In genomic region chr18:12067671-12068070, GRCh38 we compare ENCODE assay signal across 32 cellular contexts. TPM values are rescaled to one million over a fixed set of nuclear protein-coding genes. Genes with fewer than 3 reads are reported as not detected.
"Had no signal": no experiment of that assay in that cellular context is flagged by ENCODE, and none has a peak within 500 bp of the region (broad histone marks: within the 10 kb centered on the region; RNA-seq: fewer than 3 reads in every experiment).

No MANE protein-coding gene starts in this region.

- H3K4me1 Mint-ChIP-seq: activated B cell treated with CpG ODN at 0.5 μM for 24 hours; activated T-helper 17 cell treated with anti-CD3 and anti-CD28 coated beads, Interleukin-2, amount 50 U/mL, for 72 hours; central memory CD8-positive, alpha-beta T cell; endodermal cell; T-cell had no signal

- DNase-seq: activated B cell treated with CpG ODN at 0.5 μM for 24 hours; activated CD4-positive, alpha-beta T cell treated with anti-CD3 and anti-CD28 coated beads for 48 hours; activated CD4-positive, alpha-beta T cell treated with anti-CD3 and anti-CD28 coated beads, Interleukin-2, amount 50 U/mL, for 1 hour; activated CD4-positive, alpha-beta T cell treated with anti-CD3 and anti-CD28 coated beads, Interleukin-2, amount 50 U/mL, for 48 hours; activated CD8-positive, alpha-beta memory T cell treated with anti-CD3 and anti-CD28 coated beads for 24 hours; activated CD8-positive, alpha-beta T cell treated with anti-CD3 and anti-CD28 coated beads for 36 hours; activated effector memory CD4-positive, alpha-beta T cell treated with Interleukin-2 at 50 U/mL for 16 hours; activated gamma-delta T cell treated with Interleukin-2 at 50 U/mL for 16 hours; activated naive CD4-positive, alpha-beta T cell treated with anti-CD3 and anti-CD28 coated beads, Interleukin-2, amount 50 U/mL, for 16 hours; activated naive CD4-positive, alpha-beta T cell treated with Interleukin-2 at 50 U/mL for 16 hours; activated T-cell treated with anti-CD3 and anti-CD28 coated beads, Interleukin-2, amount 50 U/mL, for 4 hours; amniotic stem cell; anterior cingulate cortex; brain microvascular endothelial cell; effector memory CD4-positive, alpha-beta T cell; endodermal cell; foreskin keratinocyte; gastrocnemius medialis; glutamatergic neuron; T-cell; T-helper 9 cell; WERI-Rb-1 had no signal

- H3K4me3 Mint-ChIP-seq: activated B cell treated with CpG ODN at 0.5 μM for 24 hours; activated CD8-positive, alpha-beta T cell treated with anti-CD3 and anti-CD28 coated beads for 36 hours; activated naive CD8-positive, alpha-beta T cell; activated T-cell treated with anti-CD3 and anti-CD28 coated beads, Interleukin-2, amount 50 U/mL, for 4 hours; activated T-helper 17 cell treated with anti-CD3 and anti-CD28 coated beads, Interleukin-2, amount 50 U/mL, for 72 hours; central memory CD8-positive, alpha-beta T cell; dendritic cell treated with granulocyte-macrophage colony-stimulating factor and Interleukin-4, amounts not matched to agents 40 ng/mL and 50 ng/mL, for 4 days; endodermal cell; T-cell; T-helper 1 cell treated with Interleukin-12 subunit alpha and Interleukin-12 subunit beta and Interleukin-4 antibody, amounts not matched to agents 30 μg/mL and 1 μg/mL, for 36 hours had no signal

- ATAC-seq: activated CD4-positive, CD25-positive, alpha-beta regulatory T cell treated with anti-CD3 and anti-CD28 coated beads, Interleukin-2, amount 50 U/mL, for 24 hours; activated CD8-positive, alpha-beta T cell treated with anti-CD3 and anti-CD28 coated beads for 36 hours; activated T-cell treated with anti-CD3 and anti-CD28 coated beads, Interleukin-2, amount 50 U/mL, for 4 hours; activated T-helper 17 cell treated with anti-CD3 and anti-CD28 coated beads, Interleukin-2, amount 50 U/mL, for 72 hours; gastrocnemius medialis; T-cell had no signal

- H3K9me3 Mint-ChIP-seq: activated B cell treated with CpG ODN at 0.5 μM for 24 hours; activated CD8-positive, alpha-beta T cell treated with anti-CD3 and anti-CD28 coated beads for 36 hours; activated T-cell treated with anti-CD3 and anti-CD28 coated beads, Interleukin-2, amount 50 U/mL, for 4 hours; activated T-helper 17 cell treated with anti-CD3 and anti-CD28 coated beads, Interleukin-2, amount 50 U/mL, for 72 hours; central memory CD8-positive, alpha-beta T cell; dendritic cell treated with granulocyte-macrophage colony-stimulating factor and Interleukin-4, amounts not matched to agents 40 ng/mL and 50 ng/mL, for 4 days; endodermal cell; T-cell; T-helper 1 cell treated with Interleukin-12 subunit alpha and Interleukin-12 subunit beta and Interleukin-4 antibody, amounts not matched to agents 30 μg/mL and 1 μg/mL, for 36 hours had no signal

- H3K27ac Mint-ChIP-seq: activated B cell treated with CpG ODN at 0.5 μM for 24 hours; activated CD8-positive, alpha-beta T cell treated with anti-CD3 and anti-CD28 coated beads for 36 hours; activated naive CD8-positive, alpha-beta T cell; activated T-helper 17 cell treated with anti-CD3 and anti-CD28 coated beads, Interleukin-2, amount 50 U/mL, for 72 hours; dendritic cell treated with granulocyte-macrophage colony-stimulating factor and Interleukin-4, amounts not matched to agents 40 ng/mL and 50 ng/mL, for 4 days; endodermal cell; T-cell; T-helper 1 cell treated with Interleukin-12 subunit alpha and Interleukin-12 subunit beta and Interleukin-4 antibody, amounts not matched to agents 30 μg/mL and 1 μg/mL, for 36 hours had no signal

RNA-seq across cellular contexts. Expression of gene ANKRD62, which starts 26.0 kb away (rescaled TPM):
- total RNA-seq: activated B cell treated with CpG ODN at 0.5 μM for 24 hours; activated CD8-positive, alpha-beta T cell treated with anti-CD3 and anti-CD28 coated beads for 36 hours; activated T-cell treated with anti-CD3 and anti-CD28 coated beads, Interleukin-2, amount 50 U/mL, for 4 hours; activated T-helper 17 cell treated with anti-CD3 and anti-CD28 coated beads, Interleukin-2, amount 50 U/mL, for 72 hours; astrocyte; cardiac septum; endodermal cell; epithelial cell of proximal tubule; foreskin keratinocyte; gastrocnemius medialis; T-cell; T-helper 2 cell treated with Interferon-gamma antibody and Interleukin-4, amounts not matched to agents 100 ng/mL and 5 ng/mL, for 36 hours had no signal
